ENCODE assay signal across 20 cellular contexts in the genomic region with DNA sequence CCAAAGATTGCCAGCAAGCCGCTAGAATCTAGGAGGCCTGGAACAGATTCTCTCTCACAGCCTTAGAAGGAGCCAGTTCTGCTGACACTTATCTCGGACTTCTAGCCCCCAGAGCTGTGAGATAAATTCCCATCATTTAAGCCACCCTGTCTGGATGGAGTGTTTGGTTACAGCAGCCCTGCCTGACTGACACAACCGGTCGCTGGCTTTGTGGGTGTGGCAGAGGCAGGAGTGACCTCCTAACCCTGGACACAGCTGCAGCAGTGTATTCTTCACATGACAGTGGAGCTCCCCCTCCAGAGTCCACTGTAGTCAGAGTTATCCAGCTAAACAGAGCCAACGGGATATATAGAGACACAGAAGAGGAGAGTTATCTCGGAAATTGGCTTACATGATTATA. TPM values are rescaled to one million over a fixed set of nuclear protein-coding genes. Genes with fewer than 3 reads are reported as not detected.
DNase-seq lines count a peak whose midpoint lies in the region; ATAC-seq and TF ChIP-seq lines count a peak whose summit lies in the region.
"Had no signal": no experiment of that assay in that cellular context is flagged by ENCODE, and none has a peak within 500 bp of the region (broad histone marks: within the 10 kb centered on the region; RNA-seq: fewer than 3 reads in every experiment).

No MANE protein-coding gene starts in this region.

- no peak for TF ChIP-seq CTCF in natural killer cell (IDR thresholded peaks at IDR 0.05)

- H3K27me3 Mint-ChIP-seq in natural killer cell treated with Interleukin-12 subunit alpha and Interleukin-12 subunit beta and Interleukin-15 and Interleukin-18, amount 100 ng/mL, for 72 hours = peaks cover 4 to 9% of the 10 kb centered on the region in 2 donors
- peaks cover 4 to 14% of the 10 kb centered on the region in 2 donors for H3K27me3 Mint-ChIP-seq in natural killer cell (ENCODE audit: low read depth in 2 of 2)
- peaks cover 3% of the 10 kb centered on the region for H3K27me3 Mint-ChIP-seq in activated T-cell treated with anti-CD3 and anti-CD28 coated beads, Interleukin-2, amount 50 U/mL, for 24 hours

- H3K4me1 Mint-ChIP-seq in natural killer cell treated with Interleukin-12 subunit alpha and Interleukin-12 subunit beta and Interleukin-15 and Interleukin-18, amount 100 ng/mL, for 72 hours (ENCODE audit: low read depth in 2 of 2) = no peaks in the 10 kb centered on the region
- H3K4me1 Mint-ChIP-seq in natural killer cell = no peaks in the 10 kb centered on the region
- H3K4me1 Mint-ChIP-seq in activated T-cell treated with anti-CD3 and anti-CD28 coated beads, Interleukin-2, amount 50 U/mL, for 24 hours (ENCODE audit: low read depth) = no peaks in the 10 kb centered on the region
- H3K4me1 Mint-ChIP-seq: stimulated activated memory B cell treated with anti-CD40 and anti-IgM and Interleukin-4, amounts not matched to agents 10 μg/mL and 1 μg/mL and 100 μg/mL, for 72 hours had no signal

- ATAC-seq in natural killer cell treated with Interleukin-12 subunit alpha and Interleukin-12 subunit beta and Interleukin-15 and Interleukin-18, amount 100 ng/mL, for 72 hours = no peak
- ATAC-seq in natural killer cell (no peak), aorta (ENCODE audit: low FRiP score) (no peak)
- ATAC-seq: A549; left lung; stimulated activated memory B cell treated with anti-CD40 and anti-IgM and Interleukin-4, amounts not matched to agents 10 μg/mL and 1 μg/mL and 100 μg/mL, for 72 hours had no signal

- H2AK5ac ChIP-seq in trophoblast cell (ENCODE audit: low read length) = no peak overlapping the region

- H3K36me3 ChIP-seq in trophoblast cell (ENCODE audit: control insufficient read depth in 1 of 2, insufficient read depth in 2 of 2, low read length in 2 of 2) (no peaks in the 10 kb centered on the region), aorta (ENCODE audit: control insufficient read depth in 1 of 2, insufficient read depth in 2 of 2, low read length in 1 of 2) (no peaks in the 10 kb centered on the region)
- H3K36me3 ChIP-seq: HAP-1, left lung, spleen had no signal

- H3K27ac ChIP-seq in trophoblast cell (ENCODE audit: low read depth, low read length) (no peak overlapping the region), aorta (ENCODE audit: low read depth in 1 of 2, low read length in 2 of 2) (no peak overlapping the region)
- H3K27ac ChIP-seq: left lung, spleen had no signal

- no peak overlapping the region for H4K12ac ChIP-seq in trophoblast cell (ENCODE audit: low read depth, low read length)

- no peak overlapping the region for H3K18ac ChIP-seq in trophoblast cell (ENCODE audit: low read length)

- H3K79me2 ChIP-seq in trophoblast cell (ENCODE audit: control insufficient read depth, insufficient read depth, low read length, poor library complexity) = no peaks in the 10 kb centered on the region

- H3K4me2 ChIP-seq in trophoblast cell (ENCODE audit: low read length) = peak overlapping the region; percentile 22
- H3K4me2 ChIP-seq: A549 had no signal

- no CpG with 5 or more reads among the region's 6 CpGs for WGBS in trophoblast cell (ENCODE audit: extremely low coverage, insufficient coverage, insufficient read length)
- 54 to 58% methylated on average over 6 of the region's 6 CpGs for WGBS in aorta, 2 donors

- no peak overlapping the region for H3K4me3 ChIP-seq in trophoblast cell (ENCODE audit: low read depth, low read length)
- no peak overlapping the region for H3K4me3 ChIP-seq in aorta (ENCODE audit: low read length in 2 of 2)
- H3K4me3 ChIP-seq: A549, HAP-1, left lung, spleen had no signal

- H2BK120ac ChIP-seq in trophoblast cell (ENCODE audit: insufficient read depth, low read length, poor library complexity) = no peak overlapping the region

- no peak overlapping the region for H3K23ac ChIP-seq in trophoblast cell (ENCODE audit: low read length)

- H3K9me3 ChIP-seq in trophoblast cell (ENCODE audit: insufficient read depth, low read depth, low read length) (no peaks in the 10 kb centered on the region), aorta (ENCODE audit: control insufficient read depth, low read length) (no peaks in the 10 kb centered on the region)
- H3K9me3 ChIP-seq: A549, HAP-1, left lung, spleen had no signal

- no peaks in the 10 kb centered on the region for H3K27me3 ChIP-seq in trophoblast cell (ENCODE audit: insufficient read depth, low read length)
- H3K27me3 ChIP-seq in aorta (ENCODE audit: control insufficient read depth in 1 of 2, insufficient read depth in 2 of 2, low read length in 1 of 2) = no peaks in the 10 kb centered on the region
- H3K27me3 ChIP-seq: left lung, spleen had no signal

- H3K9ac ChIP-seq in trophoblast cell (ENCODE audit: low read length) = no peak overlapping the region

- H3K36me3 Mint-ChIP-seq in natural killer cell treated with Interleukin-12 subunit alpha and Interleukin-12 subunit beta and Interleukin-15 and Interleukin-18, amount 100 ng/mL, for 72 hours = no peaks in the 10 kb centered on the region
- no peaks in the 10 kb centered on the region for H3K36me3 Mint-ChIP-seq in natural killer cell
- no peaks in the 10 kb centered on the region for H3K36me3 Mint-ChIP-seq in activated T-cell treated with anti-CD3 and anti-CD28 coated beads, Interleukin-2, amount 50 U/mL, for 24 hours (ENCODE audit: low read depth)
- H3K36me3 Mint-ChIP-seq: stimulated activated memory B cell treated with anti-CD40 and anti-IgM and Interleukin-4, amounts not matched to agents 10 μg/mL and 1 μg/mL and 100 μg/mL, for 72 hours had no signal

- H3K4me3 Mint-ChIP-seq in natural killer cell treated with Interleukin-12 subunit alpha and Interleukin-12 subunit beta and Interleukin-15 and Interleukin-18, amount 100 ng/mL, for 72 hours = no peak overlapping the region
- H3K4me3 Mint-ChIP-seq in natural killer cell = no peak overlapping the region
- no peak overlapping the region for H3K4me3 Mint-ChIP-seq in activated T-cell treated with anti-CD3 and anti-CD28 coated beads, Interleukin-2, amount 50 U/mL, for 24 hours
- H3K4me3 Mint-ChIP-seq: stimulated activated memory B cell treated with anti-CD40 and anti-IgM and Interleukin-4, amounts not matched to agents 10 μg/mL and 1 μg/mL and 100 μg/mL, for 72 hours had no signal

- H3K4ac ChIP-seq in trophoblast cell (ENCODE audit: low read depth, low read length) = no peak overlapping the region

- no peak overlapping the region for H2AFZ ChIP-seq in trophoblast cell (ENCODE audit: insufficient read depth, low read length, poor library complexity)

- no peak overlapping the region for H4K91ac ChIP-seq in trophoblast cell (ENCODE audit: low read depth, low read length)

- intact Hi-C loops in natural killer cell (cut with micrococcal nuclease) (no loop called here), aorta (cut with DNase I) (no loop called here)

- no peak overlapping the region for H3K14ac ChIP-seq in trophoblast cell (ENCODE audit: low read length)

- H3K4me1 ChIP-seq in trophoblast cell (ENCODE audit: control insufficient read depth in 1 of 2, insufficient read depth in 2 of 2, low read length in 2 of 2) = peaks cover 17 to 27% of the 10 kb centered on the region in 2 experiments
- H3K4me1 ChIP-seq in aorta (ENCODE audit: control insufficient read depth in 1 of 2, insufficient read depth in 2 of 2, low read length in 2 of 2) = peaks cover 0 to 2% of the 10 kb centered on the region in 2 donors
- H3K4me1 ChIP-seq: HAP-1, left lung had no signal

- H2BK12ac ChIP-seq in trophoblast cell (ENCODE audit: low read length) = no peak overlapping the region

- DNase-seq in natural killer cell treated with Interleukin-12 subunit alpha and Interleukin-12 subunit beta and Interleukin-15 and Interleukin-18, amount 100 ng/mL, for 72 hours (ENCODE audit: low spot score) = peak; percentile 20
- DNase-seq in natural killer cell (no peak), left kidney (ENCODE audit: low read depth, low spot score) (peak; percentile 92), trophoblast cell (peak in 1 of 2 donors; percentile 21), aorta (peak; percentile 39), NCI-H526 treated with DMSO at 0.1 percent for 48 hours (lab: John Stamatoyannopoulos, UW) (no peak)
- DNase-seq in stimulated activated CD4-positive, alpha-beta T cell treated with anti-CD3 and anti-CD28 coated beads, Interleukin-4, amount 100 ng/mL, for 4 hours = no peak
- DNase-seq in activated T-cell treated with anti-CD3 and anti-CD28 coated beads, Interleukin-2, amount 50 U/mL, for 24 hours = no peak
- DNase-seq: activated CD4-positive, alpha-beta T cell treated with anti-CD3 and anti-CD28 coated beads, Interleukin-2, amount 50 U/mL, for 4 hours; activated T-cell treated with anti-CD3 and anti-CD28 coated beads, Interleukin-2, amount 50 U/mL, for 1 hour; caudate nucleus; effector CD8-positive, alpha-beta T cell; left lung; NCI-H187; spleen had no signal

- H2BK5ac ChIP-seq in trophoblast cell (ENCODE audit: low read depth, low read length, poor library complexity) = no peak overlapping the region

- no peak overlapping the region for H3K27ac Mint-ChIP-seq in natural killer cell treated with Interleukin-12 subunit alpha and Interleukin-12 subunit beta and Interleukin-15 and Interleukin-18, amount 100 ng/mL, for 72 hours
- no peak overlapping the region for H3K27ac Mint-ChIP-seq in natural killer cell
- H3K27ac Mint-ChIP-seq in activated T-cell treated with anti-CD3 and anti-CD28 coated beads, Interleukin-2, amount 50 U/mL, for 24 hours = no peak overlapping the region
- H3K27ac Mint-ChIP-seq: stimulated activated memory B cell treated with anti-CD40 and anti-IgM and Interleukin-4, amounts not matched to agents 10 μg/mL and 1 μg/mL and 100 μg/mL, for 72 hours had no signal

- H3K9me3 Mint-ChIP-seq in natural killer cell treated with Interleukin-12 subunit alpha and Interleukin-12 subunit beta and Interleukin-15 and Interleukin-18, amount 100 ng/mL, for 72 hours = no peaks in the 10 kb centered on the region
- H3K9me3 Mint-ChIP-seq in natural killer cell = no peaks in the 10 kb centered on the region
- H3K9me3 Mint-ChIP-seq in activated T-cell treated with anti-CD3 and anti-CD28 coated beads, Interleukin-2, amount 50 U/mL, for 24 hours = no peaks in the 10 kb centered on the region
- H3K9me3 Mint-ChIP-seq: stimulated activated memory B cell treated with anti-CD40 and anti-IgM and Interleukin-4, amounts not matched to agents 10 μg/mL and 1 μg/mL and 100 μg/mL, for 72 hours had no signal

- no peak overlapping the region for H4K8ac ChIP-seq in trophoblast cell (ENCODE audit: low read depth, low read length)

- H3K79me1 ChIP-seq in trophoblast cell (ENCODE audit: low read length) = peaks cover 10% of the 10 kb centered on the region

RNA-seq across cellular contexts. Expression of a gene that starts 21.2 kb away (rescaled TPM):
- not detected for total RNA-seq in natural killer cell treated with Interleukin-12 subunit alpha and Interleukin-12 subunit beta and Interleukin-15 and Interleukin-18, amount 100 ng/mL, for 72 hours
- total RNA-seq in natural killer cell (not detected), aorta (10 to 100 TPM in 1 of 2 donors, 1 to 10 TPM in 1; 2.8 to 18.0 TPM)
- 0.25 and 0.26 TPM in 2 replicates for polyA plus RNA-seq in trophoblast cell (2013)
- 1 to 10 TPM; 7.6 to 9.0 TPM for polyA plus RNA-seq in aorta
- total RNA-seq: MCF 10A, NCI-H460 had no signal

RNA-seq across cellular contexts. Expression of a gene that starts 42.5 kb away (rescaled TPM):
- 10 to 100 TPM; 13.1 to 31.6 TPM for total RNA-seq in natural killer cell treated with Interleukin-12 subunit alpha and Interleukin-12 subunit beta and Interleukin-15 and Interleukin-18, amount 100 ng/mL, for 72 hours
- total RNA-seq in natural killer cell = 10 to 100 TPM; 16.6 to 18.1 (median 16.8) TPM
- polyA plus RNA-seq in trophoblast cell (2013) = 2.2 and 2.4 TPM in 2 replicates
- total RNA-seq in aorta = 1 to 10 TPM; 3.1 to 9.2 TPM
- polyA plus RNA-seq in aorta = 1 to 10 TPM; 3.1 to 5.3 TPM

RNA-seq across cellular contexts. Expression of a gene that starts 55.0 kb away (rescaled TPM):
- total RNA-seq in natural killer cell treated with Interleukin-12 subunit alpha and Interleukin-12 subunit beta and Interleukin-15 and Interleukin-18, amount 100 ng/mL, for 72 hours = 10 to 100 TPM; 23.6 to 36.8 TPM
- 10 to 100 TPM in 1 of 3 donors, 1 to 10 TPM in 2; 5.6 to 12.9 (median 6.8) TPM for total RNA-seq in natural killer cell
- 10.1 and 11.1 TPM in 2 replicates for polyA plus RNA-seq in trophoblast cell (2013)
- total RNA-seq in aorta = 10 to 100 TPM; 11.4 to 12.9 TPM
- polyA plus RNA-seq in aorta = 1 to 10 TPM; 1.6 to 3.7 TPM

Comparison
In these comparisons a context has a peak if more than half of its experiments do, and no peak if none do; other contexts are left out.
1. DNase-seq: peak in natural killer cell treated with Interleukin-12 subunit alpha and Interleukin-12 subunit beta and Interleukin-15 and Interleukin-18, amount 100 ng/mL, for 72 hours (single experiment), left kidney (single experiment) and aorta (2 of 2); none in natural killer cell (single experiment), NCI-H526 treated with DMSO at 0.1 percent for 48 hours (single experiment), stimulated activated CD4-positive, alpha-beta T cell treated with anti-CD3 and anti-CD28 coated beads, Interleukin-4, amount 100 ng/mL, for 4 hours (0 of 2) and activated T-cell treated with anti-CD3 and anti-CD28 coated beads, Interleukin-2, amount 50 U/mL, for 24 hours (single experiment).